ENCODE assay signal across 1 cellular context in the genomic region with DNA sequence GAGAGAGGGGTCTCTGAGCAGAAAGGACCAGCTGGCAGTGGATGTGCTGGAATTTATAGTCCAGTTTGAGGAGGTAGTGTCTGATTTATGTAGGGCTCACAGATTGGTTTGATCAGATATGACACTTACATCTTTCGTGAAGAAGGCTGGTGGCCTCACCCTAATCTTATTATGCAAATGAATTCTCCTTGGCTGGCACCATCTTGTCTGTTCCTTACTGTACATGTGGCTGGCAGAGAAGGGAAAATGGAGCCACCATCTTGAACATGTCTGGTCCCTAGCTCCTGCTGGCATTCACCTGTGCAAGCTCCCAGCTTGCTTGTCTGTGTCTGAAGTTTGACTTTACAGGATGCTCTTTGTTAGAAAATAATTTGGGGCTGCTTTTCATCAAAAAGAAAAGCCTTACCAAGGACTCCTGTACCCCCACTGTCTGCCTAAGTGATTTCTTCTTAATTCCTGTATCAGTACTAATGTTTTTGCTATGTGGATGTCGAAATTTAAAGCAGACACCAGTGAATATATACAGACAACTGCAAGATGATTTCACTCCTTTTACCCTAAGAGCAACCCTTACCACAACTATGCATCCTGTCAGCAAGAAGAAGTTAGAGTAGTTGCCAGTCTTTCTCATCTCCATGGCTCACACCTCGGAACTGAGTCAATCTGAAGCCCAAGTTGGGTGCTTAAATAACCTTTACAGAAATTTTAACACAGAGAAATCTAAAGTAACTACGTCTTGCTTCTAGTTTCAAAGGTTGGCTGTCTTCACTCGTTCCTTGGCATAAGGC.
TF ChIP-seq lines count a peak whose summit lies in the region.

No MANE protein-coding gene starts in this region.

TF ChIP-seq in GM12878, 131 proteins besides CTCF, POLR2A, EP300 and RAD21 (continued from another document):
- TF ChIP-seq, protein P1, sequence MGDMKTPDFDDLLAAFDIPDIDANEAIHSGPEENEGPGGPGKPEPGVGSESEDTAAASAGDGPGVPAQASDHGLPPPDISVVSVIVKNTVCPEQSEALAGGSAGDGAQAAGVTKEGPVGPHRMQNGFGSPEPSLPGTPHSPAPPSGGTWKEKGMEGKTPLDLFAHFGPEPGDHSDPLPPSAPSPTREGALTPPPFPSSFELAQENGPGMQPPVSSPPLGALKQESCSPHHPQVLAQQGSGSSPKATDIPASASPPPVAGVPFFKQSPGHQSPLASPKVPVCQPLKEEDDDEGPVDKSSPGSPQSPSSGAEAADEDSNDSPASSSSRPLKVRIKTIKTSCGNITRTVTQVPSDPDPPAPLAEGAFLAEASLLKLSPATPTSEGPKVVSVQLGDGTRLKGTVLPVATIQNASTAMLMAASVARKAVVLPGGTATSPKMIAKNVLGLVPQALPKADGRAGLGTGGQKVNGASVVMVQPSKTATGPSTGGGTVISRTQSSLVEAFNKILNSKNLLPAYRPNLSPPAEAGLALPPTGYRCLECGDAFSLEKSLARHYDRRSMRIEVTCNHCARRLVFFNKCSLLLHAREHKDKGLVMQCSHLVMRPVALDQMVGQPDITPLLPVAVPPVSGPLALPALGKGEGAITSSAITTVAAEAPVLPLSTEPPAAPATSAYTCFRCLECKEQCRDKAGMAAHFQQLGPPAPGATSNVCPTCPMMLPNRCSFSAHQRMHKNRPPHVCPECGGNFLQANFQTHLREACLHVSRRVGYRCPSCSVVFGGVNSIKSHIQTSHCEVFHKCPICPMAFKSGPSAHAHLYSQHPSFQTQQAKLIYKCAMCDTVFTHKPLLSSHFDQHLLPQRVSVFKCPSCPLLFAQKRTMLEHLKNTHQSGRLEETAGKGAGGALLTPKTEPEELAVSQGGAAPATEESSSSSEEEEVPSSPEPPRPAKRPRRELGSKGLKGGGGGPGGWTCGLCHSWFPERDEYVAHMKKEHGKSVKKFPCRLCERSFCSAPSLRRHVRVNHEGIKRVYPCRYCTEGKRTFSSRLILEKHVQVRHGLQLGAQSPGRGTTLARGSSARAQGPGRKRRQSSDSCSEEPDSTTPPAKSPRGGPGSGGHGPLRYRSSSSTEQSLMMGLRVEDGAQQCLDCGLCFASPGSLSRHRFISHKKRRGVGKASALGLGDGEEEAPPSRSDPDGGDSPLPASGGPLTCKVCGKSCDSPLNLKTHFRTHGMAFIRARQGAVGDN (IDR thresholded peaks at IDR 0.05): no peak
- TF ChIP-seq KLF5 (IDR thresholded peaks at IDR 0.05; ENCODE audit: partially characterized antibody) (no peak), SRF (IDR thresholded peaks at IDR 0.05; ENCODE audit: low read depth in 2 of 2, low read length in 2 of 2) (no peak), MEF2A (IDR thresholded peaks at IDR 0.05; ENCODE audit: insufficient read depth, low read depth, low read length) (no peak), JUND (IDR thresholded peaks at IDR 0.05; ENCODE audit: low read depth, low read length) (no peak), SMC3 (IDR thresholded peaks at IDR 0.05; ENCODE audit: borderline replicate concordance, low read length) (no peak), SUZ12 (IDR thresholded peaks at IDR 0.05; ENCODE audit: unreplicated experiment) (no peak), SIN3A (IDR thresholded peaks at IDR 0.05; ENCODE audit: low read depth, low read length) (no peak), CHD1 (IDR thresholded peaks at IDR 0.05; ENCODE audit: low read depth, low read length) (no peak)
- TF ChIP-seq, protein P2, sequence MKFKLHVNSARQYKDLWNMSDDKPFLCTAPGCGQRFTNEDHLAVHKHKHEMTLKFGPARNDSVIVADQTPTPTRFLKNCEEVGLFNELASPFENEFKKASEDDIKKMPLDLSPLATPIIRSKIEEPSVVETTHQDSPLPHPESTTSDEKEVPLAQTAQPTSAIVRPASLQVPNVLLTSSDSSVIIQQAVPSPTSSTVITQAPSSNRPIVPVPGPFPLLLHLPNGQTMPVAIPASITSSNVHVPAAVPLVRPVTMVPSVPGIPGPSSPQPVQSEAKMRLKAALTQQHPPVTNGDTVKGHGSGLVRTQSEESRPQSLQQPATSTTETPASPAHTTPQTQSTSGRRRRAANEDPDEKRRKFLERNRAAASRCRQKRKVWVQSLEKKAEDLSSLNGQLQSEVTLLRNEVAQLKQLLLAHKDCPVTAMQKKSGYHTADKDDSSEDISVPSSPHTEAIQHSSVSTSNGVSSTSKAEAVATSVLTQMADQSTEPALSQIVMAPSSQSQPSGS (IDR thresholded peaks at IDR 0.05; ENCODE audit: low read length): no peak
- TF ChIP-seq, protein P3, sequence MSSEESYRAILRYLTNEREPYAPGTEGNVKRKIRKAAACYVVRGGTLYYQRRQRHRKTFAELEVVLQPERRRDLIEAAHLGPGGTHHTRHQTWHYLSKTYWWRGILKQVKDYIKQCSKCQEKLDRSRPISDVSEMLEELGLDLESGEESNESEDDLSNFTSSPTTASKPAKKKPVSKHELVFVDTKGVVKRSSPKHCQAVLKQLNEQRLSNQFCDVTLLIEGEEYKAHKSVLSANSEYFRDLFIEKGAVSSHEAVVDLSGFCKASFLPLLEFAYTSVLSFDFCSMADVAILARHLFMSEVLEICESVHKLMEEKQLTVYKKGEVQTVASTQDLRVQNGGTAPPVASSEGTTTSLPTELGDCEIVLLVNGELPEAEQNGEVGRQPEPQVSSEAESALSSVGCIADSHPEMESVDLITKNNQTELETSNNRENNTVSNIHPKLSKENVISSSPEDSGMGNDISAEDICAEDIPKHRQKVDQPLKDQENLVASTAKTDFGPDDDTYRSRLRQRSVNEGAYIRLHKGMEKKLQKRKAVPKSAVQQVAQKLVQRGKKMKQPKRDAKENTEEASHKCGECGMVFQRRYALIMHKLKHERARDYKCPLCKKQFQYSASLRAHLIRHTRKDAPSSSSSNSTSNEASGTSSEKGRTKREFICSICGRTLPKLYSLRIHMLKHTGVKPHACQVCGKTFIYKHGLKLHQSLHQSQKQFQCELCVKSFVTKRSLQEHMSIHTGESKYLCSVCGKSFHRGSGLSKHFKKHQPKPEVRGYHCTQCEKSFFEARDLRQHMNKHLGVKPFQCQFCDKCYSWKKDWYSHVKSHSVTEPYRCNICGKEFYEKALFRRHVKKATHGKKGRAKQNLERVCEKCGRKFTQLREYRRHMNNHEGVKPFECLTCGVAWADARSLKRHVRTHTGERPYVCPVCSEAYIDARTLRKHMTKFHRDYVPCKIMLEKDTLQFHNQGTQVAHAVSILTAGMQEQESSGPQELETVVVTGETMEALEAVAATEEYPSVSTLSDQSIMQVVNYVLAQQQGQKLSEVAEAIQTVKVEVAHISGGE (CRISPR knock-in tag; IDR thresholded peaks at IDR 0.05): no peak
TF ChIP-seq in GM12878: peak in this region for 0.
